Comparison of ENCODE assay signal across 10 cellular contexts in genomic region chr17:4852504-4853075, GRCh38. TPM values are rescaled to one million over a fixed set of nuclear protein-coding genes. Genes with fewer than 3 reads are reported as not detected.
DNase-seq lines count a peak whose midpoint lies in the region; ATAC-seq and TF ChIP-seq lines count a peak whose summit lies in the region.
"Had no signal": no experiment of that assay in that cellular context is flagged by ENCODE, and none has a peak within 500 bp of the region (broad histone marks: within the 10 kb centered on the region; RNA-seq: fewer than 3 reads in every experiment).

No MANE protein-coding gene starts in this region.

- H4K20me1 ChIP-seq in HCT116 (ENCODE audit: insufficient read depth), result no peaks in the 10 kb centered on the region

- H3K27ac Mint-ChIP-seq in activated T-helper 17 cell treated with anti-CD3 and anti-CD28 coated beads, Interleukin-2, amount 50 U/mL, for 72 hours, result peak overlapping the region; percentile 72
- H3K27ac Mint-ChIP-seq in glutamatergic neuron (ENCODE audit: unreplicated experiment), result peak overlapping the region; percentile 9

- no peaks in the 10 kb centered on the region for H3K9me2 ChIP-seq in HCT116 (ENCODE audit: insufficient read depth)

- no peak for TF ChIP-seq CTCF in AG10803 (conservative IDR thresholded peaks at IDR 0.05; ENCODE audit: low read length)
- no peak for TF ChIP-seq CTCF in HCT116 (IDR thresholded peaks at IDR 0.05 in 2 of 3, conservative IDR thresholded peaks at IDR 0.05 in 1 of 3; ENCODE audit: borderline replicate concordance in 1 of 3, insufficient read depth in 1 of 3, low read depth in 2 of 3, low read length in 2 of 3)
- TF ChIP-seq CTCF in glutamatergic neuron (IDR thresholded peaks at IDR 0.05; ENCODE audit: partially characterized antibody, unreplicated experiment), result no peak
- no peak for TF ChIP-seq CTCF in lower leg skin (IDR thresholded peaks at IDR 0.05)

- no peak overlapping the region for H3K4me3 ChIP-seq in AG10803 (ENCODE audit: low read length)
- no peak overlapping the region for H3K4me3 ChIP-seq in HCT116 (replicated peaks in 1 of 2; ENCODE audit: low read depth in 1 of 2, low read length in 2 of 2)
- H3K4me3 ChIP-seq in lower leg skin (ENCODE audit: low read depth, poor library complexity, severe bottlenecking), result no peak overlapping the region
- H3K4me3 ChIP-seq: gastrocnemius medialis had no signal

- H3K9me3 ChIP-seq in HCT116 (ENCODE audit: control insufficient read depth in 1 of 2, insufficient read depth in 1 of 2, low read depth in 1 of 2, low read length in 2 of 2), result no peaks in the 10 kb centered on the region
- H3K9me3 ChIP-seq: gastrocnemius medialis had no signal

- peaks cover 25 to 69% of the 10 kb centered on the region in 2 experiments for H3K4me1 ChIP-seq in HCT116 (ENCODE audit: control insufficient read depth in 1 of 2, insufficient read depth in 2 of 2, low read length in 2 of 2)

- POLR2A ChIA-PET in HCT116 (lab: Charles Lee), result no interaction called here

- TF ChIP-seq POLR2A in HCT116 (IDR thresholded peaks at IDR 0.05; ENCODE audit: borderline replicate concordance, extremely low read depth, insufficient read depth, insufficient read length) (no peak), lower leg skin (IDR thresholded peaks at IDR 0.05) (no peak)

- H3K27me3 Mint-ChIP-seq in activated T-helper 17 cell treated with anti-CD3 and anti-CD28 coated beads, Interleukin-2, amount 50 U/mL, for 72 hours, result no peaks in the 10 kb centered on the region
- peaks cover 15% of the 10 kb centered on the region for H3K27me3 Mint-ChIP-seq in glutamatergic neuron (ENCODE audit: unreplicated experiment)

- H3K27ac ChIP-seq in HCT116 (ENCODE audit: low read depth, low read length), result no peak overlapping the region
- H3K27ac ChIP-seq: gastrocnemius medialis had no signal

- peaks cover 77% of the 10 kb centered on the region for H3K79me2 ChIP-seq in HCT116 (ENCODE audit: insufficient read depth, low read length)

- H3K9me3 Mint-ChIP-seq in activated T-helper 17 cell treated with anti-CD3 and anti-CD28 coated beads, Interleukin-2, amount 50 U/mL, for 72 hours, result peaks cover 4% of the 10 kb centered on the region
- H3K9me3 Mint-ChIP-seq in glutamatergic neuron (ENCODE audit: unreplicated experiment), result peaks cover 7% of the 10 kb centered on the region

- H2AFZ ChIP-seq in HCT116 (ENCODE audit: low read depth, low read length, poor library complexity, severe bottlenecking), result no peak overlapping the region

- intact Hi-C loops in HCT116 (cut with micrococcal nuclease) (no loop called here), lower leg skin (cut with DNase I; ENCODE audit: low total_unique reads) (no loop called here)

- peaks cover 17% of the 10 kb centered on the region for H3K36me3 Mint-ChIP-seq in activated T-helper 17 cell treated with anti-CD3 and anti-CD28 coated beads, Interleukin-2, amount 50 U/mL, for 72 hours (ENCODE audit: low read depth)
- H3K36me3 Mint-ChIP-seq in glutamatergic neuron (ENCODE audit: unreplicated experiment), result no peaks in the 10 kb centered on the region

- ATAC-seq in HCT116, result no peak
- ATAC-seq in activated T-helper 17 cell treated with anti-CD3 and anti-CD28 coated beads, Interleukin-2, amount 50 U/mL, for 72 hours (replicated peaks), result no peak
- no peak for ATAC-seq in HG03565 (IDR thresholded peaks at IDR 0.05; ENCODE audit: unreplicated experiment)
- ATAC-seq in HG03442 (IDR thresholded peaks at IDR 0.05; ENCODE audit: unreplicated experiment), result no peak
- ATAC-seq: gastrocnemius medialis, right cardiac atrium had no signal

- RAD21 ChIA-PET in HCT116 (lab: Charles Lee; ENCODE audit: low non-redundant PET in 1 of 2, low total read pairs in 2 of 2, uncharacterized antibody in 2 of 2, unreplicated experiment in 2 of 2), result interaction anchor here in 1 of 2 experiments (0.7 kb wide), 1 partner anchor 62 kb away, joined by 3 read pairs; no protein-coding TSS in a partner anchor

- peaks cover 23% of the 10 kb centered on the region for H3K4me1 Mint-ChIP-seq in activated T-helper 17 cell treated with anti-CD3 and anti-CD28 coated beads, Interleukin-2, amount 50 U/mL, for 72 hours
- peaks cover 37% of the 10 kb centered on the region for H3K4me1 Mint-ChIP-seq in glutamatergic neuron (ENCODE audit: low read depth, unreplicated experiment)

- BruUV-seq in HCT116 (replicated peaks; lab: Mats Ljungman, UMichigan), result no TSS peak

- H3K4me2 ChIP-seq in HCT116 (ENCODE audit: low read length), result peak overlapping the region; percentile 35

- no peak for TF ChIP-seq RAD21 in HCT116 (IDR thresholded peaks at IDR 0.05; ENCODE audit: low read depth)

- H3K36me3 ChIP-seq in HCT116 (ENCODE audit: control insufficient read depth in 1 of 2, insufficient read depth in 2 of 2, low read length in 2 of 2), result no peaks in the 10 kb centered on the region
- H3K36me3 ChIP-seq: gastrocnemius medialis had no signal

- CTCF ChIA-PET in HCT116 (lab: Charles Lee), result no interaction called here

- H3K27me3 ChIP-seq in HCT116 (ENCODE audit: insufficient read depth, low read length), result no peaks in the 10 kb centered on the region
- H3K27me3 ChIP-seq: gastrocnemius medialis had no signal

- peak; percentile 70 for DNase-seq in AG10803 (ENCODE audit: low read depth)
- DNase-seq in HCT116 (ENCODE audit: low read depth, low spot score), result no peak
- no peak for DNase-seq in glutamatergic neuron
- no peak for DNase-seq in NOMO-1 treated with dmso at 0.1 percent for 144 hours (lab: John Stamatoyannopoulos, UW; ENCODE audit: unreplicated experiment)
- DNase-seq in lower leg skin (ENCODE audit: low spot score in 2 of 2), result no peak
- DNase-seq: gastrocnemius medialis, right cardiac atrium had no signal

- no peak overlapping the region for H3K9ac ChIP-seq in HCT116 (ENCODE audit: low read length)

- no peak overlapping the region for H3K4me3 Mint-ChIP-seq in activated T-helper 17 cell treated with anti-CD3 and anti-CD28 coated beads, Interleukin-2, amount 50 U/mL, for 72 hours
- H3K4me3 Mint-ChIP-seq in glutamatergic neuron (ENCODE audit: unreplicated experiment), result no peak overlapping the region

TF ChIP-seq in HCT116, 20 proteins besides CTCF, POLR2A, EP300 and RAD21 (continues in another document):
- TF ChIP-seq EZH2phosphoT487 (IDR thresholded peaks at IDR 0.05; ENCODE audit: borderline replicate concordance), result no peak
- no peak for TF ChIP-seq SP1 (IDR thresholded peaks at IDR 0.05; ENCODE audit: low read depth)
- TF ChIP-seq ELF1 (IDR thresholded peaks at IDR 0.05; ENCODE audit: borderline replicate concordance, low read depth), result no peak
- no peak for TF ChIP-seq JUND (IDR thresholded peaks at IDR 0.05)
- no peak for TF ChIP-seq ZBTB33 (IDR thresholded peaks at IDR 0.05; ENCODE audit: extremely low read depth, insufficient replicate concordance, low read length)
- no peak for TF ChIP-seq MAX (IDR thresholded peaks at IDR 0.05)
- no peak for TF ChIP-seq TCF7L2 (IDR thresholded peaks at IDR 0.05; ENCODE audit: borderline replicate concordance, extremely low read depth, insufficient read depth, insufficient read length)

RNA-seq across cellular contexts. Expression of gene MINK1, which starts 19.4 kb away (rescaled TPM):
- 85.2 TPM for total RNA-seq in HCT116 (2021; ENCODE audit: unreplicated experiment)
- 71.0 and 85.8 TPM in 2 replicates for polyA plus RNA-seq in HCT116 (2012)
- 100 to 1,000 TPM in 1 of 2 donors, 10 to 100 TPM in 1; 68.6 to 127 TPM for total RNA-seq in activated T-helper 17 cell treated with anti-CD3 and anti-CD28 coated beads, Interleukin-2, amount 50 U/mL, for 72 hours
- total RNA-seq in glutamatergic neuron (ENCODE audit: unreplicated experiment), result 130 TPM
- total RNA-seq in lower leg skin, result 100 to 1,000 TPM; 128 to 208 (median 140) TPM

RNA-seq across cellular contexts. Expression of gene PLD2, which starts 45.6 kb away (rescaled TPM):
- total RNA-seq in HCT116 (2021; ENCODE audit: unreplicated experiment), result 47.7 TPM
- 39.8 and 42.3 TPM in 2 replicates for polyA plus RNA-seq in HCT116 (2012)
- 10 to 100 TPM; 23.3 to 35.0 TPM for total RNA-seq in activated T-helper 17 cell treated with anti-CD3 and anti-CD28 coated beads, Interleukin-2, amount 50 U/mL, for 72 hours
- 61.4 TPM for total RNA-seq in glutamatergic neuron (ENCODE audit: unreplicated experiment)
- total RNA-seq in lower leg skin, result 10 to 100 TPM; 40.1 to 78.8 (median 56.3) TPM

RNA-seq across cellular contexts. Expression of gene C17orf107, which starts 46.7 kb away (rescaled TPM):
- total RNA-seq in HCT116 (2021; ENCODE audit: unreplicated experiment) (1.7 TPM), glutamatergic neuron (ENCODE audit: unreplicated experiment) (11.1 TPM), lower leg skin (10 to 100 TPM in 2 of 4 donors, 1 to 10 TPM in 2; 7.0 to 13.4 (median 10.1) TPM)
- polyA plus RNA-seq in HCT116 (2012), result 0.45 and 0.47 TPM in 2 replicates
- total RNA-seq in activated T-helper 17 cell treated with anti-CD3 and anti-CD28 coated beads, Interleukin-2, amount 50 U/mL, for 72 hours, result 1 to 10 TPM in 1 of 2 donors, under 1 TPM in 1; 0.67 to 3.4 TPM

RNA-seq across cellular contexts. Expression of gene CHRNE, which starts 50.3 kb away (rescaled TPM):
- total RNA-seq in HCT116 (2021; ENCODE audit: unreplicated experiment) (0.30 TPM), glutamatergic neuron (ENCODE audit: unreplicated experiment) (0.69 TPM), lower leg skin (1 to 10 TPM in 3 of 4 donors, under 1 TPM in 1; 0.53 to 5.2 (median 3.6) TPM)
- 0.30 and 0.36 TPM in 2 replicates for polyA plus RNA-seq in HCT116 (2012)
- under 1 TPM; 0.35 to 0.69 TPM for total RNA-seq in activated T-helper 17 cell treated with anti-CD3 and anti-CD28 coated beads, Interleukin-2, amount 50 U/mL, for 72 hours
